In genomic region chr2:240604291-240604938, GRCh38 we compare ENCODE assay signal across 1 cellular context.
TF ChIP-seq lines count a peak whose summit lies in the region.

No MANE protein-coding gene starts in this region.

TF ChIP-seq in K562, 482 proteins besides CTCF, POLR2A, EP300 and RAD21 (continued from another document):
- TF ChIP-seq, protein P1, sequence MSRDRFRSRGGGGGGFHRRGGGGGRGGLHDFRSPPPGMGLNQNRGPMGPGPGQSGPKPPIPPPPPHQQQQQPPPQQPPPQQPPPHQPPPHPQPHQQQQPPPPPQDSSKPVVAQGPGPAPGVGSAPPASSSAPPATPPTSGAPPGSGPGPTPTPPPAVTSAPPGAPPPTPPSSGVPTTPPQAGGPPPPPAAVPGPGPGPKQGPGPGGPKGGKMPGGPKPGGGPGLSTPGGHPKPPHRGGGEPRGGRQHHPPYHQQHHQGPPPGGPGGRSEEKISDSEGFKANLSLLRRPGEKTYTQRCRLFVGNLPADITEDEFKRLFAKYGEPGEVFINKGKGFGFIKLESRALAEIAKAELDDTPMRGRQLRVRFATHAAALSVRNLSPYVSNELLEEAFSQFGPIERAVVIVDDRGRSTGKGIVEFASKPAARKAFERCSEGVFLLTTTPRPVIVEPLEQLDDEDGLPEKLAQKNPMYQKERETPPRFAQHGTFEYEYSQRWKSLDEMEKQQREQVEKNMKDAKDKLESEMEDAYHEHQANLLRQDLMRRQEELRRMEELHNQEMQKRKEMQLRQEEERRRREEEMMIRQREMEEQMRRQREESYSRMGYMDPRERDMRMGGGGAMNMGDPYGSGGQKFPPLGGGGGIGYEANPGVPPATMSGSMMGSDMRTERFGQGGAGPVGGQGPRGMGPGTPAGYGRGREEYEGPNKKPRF (IDR thresholded peaks at IDR 0.05; ENCODE audit: low read depth, low read length) = no peak
- TF ChIP-seq HDAC3 (IDR thresholded peaks at IDR 0.05; ENCODE audit: borderline replicate concordance, partially characterized antibody) (no peak), HDAC6 (IDR thresholded peaks at IDR 0.05; ENCODE audit: low read depth, low read length) (no peak), ZNF778 (CRISPR knock-in tag; IDR thresholded peaks at IDR 0.05) (no peak), NFIX (CRISPR knock-in tag; IDR thresholded peaks at IDR 0.05; ENCODE audit: low read depth) (peak; percentile 84), KLF1 (tag; IDR thresholded peaks at IDR 0.05) (no peak), MBD2 (IDR thresholded peaks at IDR 0.05; ENCODE audit: borderline replicate concordance, low read depth) (no peak), CREBBP (IDR thresholded peaks at IDR 0.05; ENCODE audit: low read depth, low read length) (no peak), ZBTB12 (CRISPR knock-in tag; IDR thresholded peaks at IDR 0.05) (no peak)
TF ChIP-seq in K562: peak in this region for 62.
